ENCODE assay signal across 9 cellular contexts in the genomic region with DNA sequence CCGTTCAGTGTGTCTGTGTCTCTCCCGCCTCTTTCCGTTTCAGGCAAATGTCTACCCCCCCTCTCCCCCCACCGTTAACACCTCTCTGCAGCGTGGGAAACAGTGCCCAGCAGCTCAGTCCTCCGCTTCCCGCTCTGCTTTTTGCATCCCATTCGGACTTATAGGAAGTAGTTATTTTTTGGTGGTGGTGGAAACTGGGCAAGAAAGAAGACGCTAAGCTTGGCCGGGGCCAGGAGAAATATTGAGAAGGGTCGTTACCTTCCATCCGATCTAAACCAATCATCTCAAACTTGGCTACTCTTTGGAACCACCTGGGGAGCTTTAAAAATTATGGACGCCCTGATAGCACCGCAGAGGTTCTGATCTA. TPM values are rescaled to one million over a fixed set of nuclear protein-coding genes. Genes with fewer than 3 reads are reported as not detected.
A peak's percentile ranks its signal among the peaks of the same experiment; 100 is the strongest.
DNase-seq lines count a peak whose midpoint lies in the region; ATAC-seq and TF ChIP-seq lines count a peak whose summit lies in the region.
"Had no signal": no experiment of that assay in that cellular context is flagged by ENCODE, and none has a peak within 500 bp of the region (broad histone marks: within the 10 kb centered on the region; RNA-seq: fewer than 3 reads in every experiment).

No MANE protein-coding gene starts in this region.

- no peaks in the 10 kb centered on the region for H4K20me1 ChIP-seq in KMS-11 (ENCODE audit: insufficient read depth)

- DNase-seq in Calu3 (no peak), cerebellum (ENCODE audit: low spot score) (peak; percentile 37), SIG-M5 treated with dmso at 0.1 percent for 504 hours (lab: John Stamatoyannopoulos, UW; ENCODE audit: unreplicated experiment) (no peak), prostate gland (ENCODE audit: low spot score) (no peak), GM03348 (ENCODE audit: low spot score) (no peak), NCI-H1048 (lab: John Stamatoyannopoulos, UW) (no peak)
- no peak for DNase-seq in natural killer cell treated with Interleukin-12 subunit alpha and Interleukin-12 subunit beta and Interleukin-15 and Interleukin-18, amount 100 ng/mL, for 72 hours (ENCODE audit: low spot score)

- H3K4me2 ChIP-seq in KMS-11, result peak overlapping the region; percentile 62

- no peak for ATAC-seq in natural killer cell treated with Interleukin-12 subunit alpha and Interleukin-12 subunit beta and Interleukin-15 and Interleukin-18, amount 100 ng/mL, for 72 hours

- 4% methylated on average over 14 of the region's 14 CpGs for WGBS in prostate gland

- no TSS peak for BruUV-seq in Calu3 (replicated peaks; lab: Mats Ljungman, UMichigan)

- H3K27me3 ChIP-seq in KMS-11 (ENCODE audit: insufficient read depth, low read depth), result no peaks in the 10 kb centered on the region
- H3K27me3 ChIP-seq in prostate gland (replicated peaks; ENCODE audit: insufficient read depth), result no peaks in the 10 kb centered on the region

- H3K4me1 ChIP-seq in KMS-11 (ENCODE audit: low read depth, poor library complexity, severe bottlenecking) (no peaks in the 10 kb centered on the region), prostate gland (replicated peaks) (no peaks in the 10 kb centered on the region)

- no peaks in the 10 kb centered on the region for H3K9me3 ChIP-seq in prostate gland

- peak overlapping the region; percentile 64 for H3K4me3 Mint-ChIP-seq in Calu3 (ENCODE audit: low read depth, unreplicated experiment)
- H3K4me3 Mint-ChIP-seq in natural killer cell treated with Interleukin-12 subunit alpha and Interleukin-12 subunit beta and Interleukin-15 and Interleukin-18, amount 100 ng/mL, for 72 hours, result peak overlapping the region; percentile 70

- intact Hi-C loops in Calu3 (cut with micrococcal nuclease; ENCODE audit: unreplicated experiment) (loop anchor here (2.0 kb wide), 1 partner anchor 25 kb away; no protein-coding TSS in a partner anchor), prostate gland (cut with DNase I) (loop anchor here (1.0 to 10.0 kb wide), 2 partner anchors 26 to 81 kb away; no protein-coding TSS in a partner anchor)

- CTCF ChIA-PET in Calu3 (lab: Charles Lee), result interaction anchor here (0.7 kb wide), 1 partner anchor 299 kb away, joined by 4 read pairs; no protein-coding TSS in a partner anchor

- H3K4me1 Mint-ChIP-seq in Calu3 (ENCODE audit: low read depth, unreplicated experiment), result no peaks in the 10 kb centered on the region
- peaks cover 9 to 12% of the 10 kb centered on the region in 2 donors for H3K4me1 Mint-ChIP-seq in natural killer cell treated with Interleukin-12 subunit alpha and Interleukin-12 subunit beta and Interleukin-15 and Interleukin-18, amount 100 ng/mL, for 72 hours (ENCODE audit: low read depth in 2 of 2)

- no peak for TF ChIP-seq CTCF in Calu3 (IDR thresholded peaks at IDR 0.05; ENCODE audit: unreplicated experiment)
- no peak for TF ChIP-seq CTCF in KMS-11 (conservative IDR thresholded peaks at IDR 0.05; ENCODE audit: low read depth, low read length)
- no peak for TF ChIP-seq CTCF in prostate gland (IDR thresholded peaks at IDR 0.05)

- H3K4me3 ChIP-seq in KMS-11 (IDR thresholded peaks at IDR 0.05; ENCODE audit: insufficient read depth, low read depth, low read length), result no peak overlapping the region
- peak overlapping the region in 1 of 2 donors; percentile 39 for H3K4me3 ChIP-seq in prostate gland

- peaks cover 35% of the 10 kb centered on the region for H3K27me3 Mint-ChIP-seq in Calu3 (ENCODE audit: unreplicated experiment)
- H3K27me3 Mint-ChIP-seq in natural killer cell treated with Interleukin-12 subunit alpha and Interleukin-12 subunit beta and Interleukin-15 and Interleukin-18, amount 100 ng/mL, for 72 hours, result peaks cover 54 to 81% of the 10 kb centered on the region in 2 donors

- H3K79me2 ChIP-seq in KMS-11 (ENCODE audit: insufficient read depth, low read depth), result no peaks in the 10 kb centered on the region

- no peaks in the 10 kb centered on the region for H3K9me3 Mint-ChIP-seq in Calu3 (ENCODE audit: low read depth, unreplicated experiment)
- no peaks in the 10 kb centered on the region for H3K9me3 Mint-ChIP-seq in natural killer cell treated with Interleukin-12 subunit alpha and Interleukin-12 subunit beta and Interleukin-15 and Interleukin-18, amount 100 ng/mL, for 72 hours

- peaks cover 7% of the 10 kb centered on the region for H3K36me3 Mint-ChIP-seq in Calu3 (ENCODE audit: insufficient read depth, unreplicated experiment)
- no peaks in the 10 kb centered on the region for H3K36me3 Mint-ChIP-seq in natural killer cell treated with Interleukin-12 subunit alpha and Interleukin-12 subunit beta and Interleukin-15 and Interleukin-18, amount 100 ng/mL, for 72 hours

- H3K27ac ChIP-seq in KMS-11 (no peak overlapping the region), prostate gland (no peak overlapping the region)
- H3K27ac ChIP-seq: SJSA1 had no signal

- TF ChIP-seq POLR2A in prostate gland (IDR thresholded peaks at IDR 0.05), result no peak

- no peak overlapping the region for H3K27ac Mint-ChIP-seq in Calu3 (ENCODE audit: unreplicated experiment)
- H3K27ac Mint-ChIP-seq in natural killer cell treated with Interleukin-12 subunit alpha and Interleukin-12 subunit beta and Interleukin-15 and Interleukin-18, amount 100 ng/mL, for 72 hours, result no peak overlapping the region

- peak overlapping the region; percentile 12; the same call in 1 of the 2 replicates for H3K9ac ChIP-seq in KMS-11

- H2AFZ ChIP-seq in KMS-11 (ENCODE audit: low read depth), result peak overlapping the region; percentile 85

- H3K36me3 ChIP-seq in KMS-11 (ENCODE audit: insufficient read depth), result no peaks in the 10 kb centered on the region
- no peaks in the 10 kb centered on the region for H3K36me3 ChIP-seq in prostate gland
- H3K36me3 ChIP-seq: SJSA1 had no signal

RNA-seq across cellular contexts. Expression of gene HLF, which starts 0.5 kb away (rescaled TPM):
- total RNA-seq in Calu3 (2022) (1.3 and 3.3 TPM in 2 replicates), cerebellum (13.5 TPM), prostate gland (10 to 100 TPM; 26.5 to 34.9 TPM)
- 1 to 10 TPM in 1 of 2 donors, under 1 TPM in 1; 0.21 to 1.4 TPM for total RNA-seq in natural killer cell treated with Interleukin-12 subunit alpha and Interleukin-12 subunit beta and Interleukin-15 and Interleukin-18, amount 100 ng/mL, for 72 hours
